In genomic region chr1:205809469-205809868, GRCh38 we compare ENCODE assay signal across 23 cellular contexts. TPM values are rescaled to one million over a fixed set of nuclear protein-coding genes. Genes with fewer than 3 reads are reported as not detected.
DNase-seq lines count a peak whose midpoint lies in the region; ATAC-seq and TF ChIP-seq lines count a peak whose summit lies in the region.
"Had no signal": no experiment of that assay in that cellular context is flagged by ENCODE, and none has a peak within 500 bp of the region (broad histone marks: within the 10 kb centered on the region; RNA-seq: fewer than 3 reads in every experiment).

No MANE protein-coding gene starts in this region.

- POLR2A ChIA-PET in CD4-positive, alpha-beta memory T cell (lab: Charles Lee; ENCODE audit: partially characterized antibody) = interaction anchor here (2.1 to 4.0 kb wide), 2 partner anchors 34 to 60 kb away, joined by 6 to 23 read pairs; partner anchors contain the start of genes NUCKS1 and RAB29

- H3K27ac ChIP-seq in BLaER1 (no peak overlapping the region), body of pancreas (peak overlapping the region in 3 of 4 donors; percentile 89 to 93 (median 92))
- H3K27ac ChIP-seq in CD4-positive, alpha-beta memory T cell (ENCODE audit: low read depth, low read length) = no peak overlapping the region
- H3K27ac ChIP-seq: parathyroid adenoma had no signal

- TF ChIP-seq CTCF in body of pancreas (IDR thresholded peaks at IDR 0.05) (no peak), nephron progenitor cell (IDR thresholded peaks at IDR 0.05) (no peak)

- intact Hi-C loops in CD4-positive, alpha-beta memory T cell (cut with micrococcal nuclease) = no loop called here
- intact Hi-C loops in body of pancreas (cut with DNase I) = loop anchor here (5.0 kb wide), 1 partner anchor 33 kb away; no protein-coding TSS in a partner anchor

- no peak for DNase-seq in CD4-positive, alpha-beta memory T cell
- no peak for DNase-seq in body of pancreas
- DNase-seq in nephron progenitor cell = no peak
- DNase-seq: activated CD4-positive, alpha-beta T cell treated with anti-CD3 and anti-CD28 coated beads, Interleukin-2, amount 50 U/mL, for 1 hour; activated T-cell treated with anti-CD3 and anti-CD28 coated beads for 4 hours; DMS153; effector CD4-positive, alpha-beta T cell; hippocampal formation; kidney glomerular epithelial cell; MV-4-11; NCI-H1930; NCI-H510A; thyroid gland had no signal

- TF ChIP-seq POLR2A in body of pancreas (IDR thresholded peaks at IDR 0.05) = no peak

- no peak overlapping the region for H3K9ac ChIP-seq in BLaER1
- H3K9ac ChIP-seq: parathyroid adenoma had no signal

- H3K36me3 ChIP-seq in BLaER1 (peaks cover 64% of the 10 kb centered on the region), body of pancreas (replicated peaks in 1 of 2; ENCODE audit: insufficient read depth in 1 of 2, low read depth in 2 of 2) (no peaks in the 10 kb centered on the region)
- no peaks in the 10 kb centered on the region for H3K36me3 ChIP-seq in CD4-positive, alpha-beta memory T cell (ENCODE audit: insufficient read depth, low read length)

- ATAC-seq in body of pancreas = no peak
- ATAC-seq in GM19023 (IDR thresholded peaks at IDR 0.05; ENCODE audit: unreplicated experiment) = no peak
- ATAC-seq in HG02973 (IDR thresholded peaks at IDR 0.05; ENCODE audit: unreplicated experiment) = no peak
- ATAC-seq in HG03565 (IDR thresholded peaks at IDR 0.05; ENCODE audit: unreplicated experiment) = no peak

- peak overlapping the region; percentile 91 for H3K4me2 ChIP-seq in BLaER1
- H3K4me2 ChIP-seq: smooth muscle cell had no signal

- H3K4me3 Mint-ChIP-seq in CD4-positive, alpha-beta memory T cell = peak overlapping the region in 5 of 8 donors; percentile 54 to 75 (median 63)
- H3K4me3 Mint-ChIP-seq in nephron progenitor cell = peak overlapping the region; percentile 39
- H3K4me3 Mint-ChIP-seq: mesothelial cell of epicardium had no signal

- no peaks in the 10 kb centered on the region for H3K9me3 Mint-ChIP-seq in CD4-positive, alpha-beta memory T cell
- H3K9me3 Mint-ChIP-seq in nephron progenitor cell = no peaks in the 10 kb centered on the region
- H3K9me3 Mint-ChIP-seq: mesothelial cell of epicardium had no signal

- peaks cover 14 to 35% of the 10 kb centered on the region in 2 donors for H3K36me3 Mint-ChIP-seq in CD4-positive, alpha-beta memory T cell
- H3K36me3 Mint-ChIP-seq in nephron progenitor cell (ENCODE audit: low read depth) = peaks cover 36% of the 10 kb centered on the region

- peak overlapping the region; percentile 42; the same call in 1 of the 2 replicates for H3K4me3 ChIP-seq in BLaER1
- no peak overlapping the region for H3K4me3 ChIP-seq in CD4-positive, alpha-beta memory T cell (ENCODE audit: low read length in 2 of 2)
- H3K4me3 ChIP-seq in body of pancreas = no peak overlapping the region
- H3K4me3 ChIP-seq: smooth muscle cell had no signal

- H3K4me1 Mint-ChIP-seq in CD4-positive, alpha-beta memory T cell = peaks cover 62 to 90% (median 80%) of the 10 kb centered on the region in 4 donors
- H3K4me1 Mint-ChIP-seq in nephron progenitor cell = peaks cover 72% of the 10 kb centered on the region

- CTCF ChIA-PET in CD4-positive, alpha-beta memory T cell (lab: Charles Lee; ENCODE audit: partially characterized antibody) = interaction anchor here (1.8 to 3.1 kb wide), 2 partner anchors 15 to 168 kb away, joined by 4 to 9 read pairs; no protein-coding TSS in a partner anchor

- H3K27me3 ChIP-seq in BLaER1 (no peaks in the 10 kb centered on the region), body of pancreas (no peaks in the 10 kb centered on the region)
- no peaks in the 10 kb centered on the region for H3K27me3 ChIP-seq in CD4-positive, alpha-beta memory T cell (ENCODE audit: insufficient read depth, low read length)
- H3K27me3 ChIP-seq: thyroid gland had no signal

- peak overlapping the region in 4 of 7 donors; percentile 36 to 74 (median 56) for H3K27ac Mint-ChIP-seq in CD4-positive, alpha-beta memory T cell
- no peak overlapping the region for H3K27ac Mint-ChIP-seq in nephron progenitor cell
- H3K27ac Mint-ChIP-seq: mesothelial cell of epicardium had no signal

- whole genome bisulfite sequencing in body of pancreas, 2 donors = 24 to 29% methylated on average over 3 of the region's 3 CpGs

- H3K27me3 Mint-ChIP-seq in CD4-positive, alpha-beta memory T cell = no peaks in the 10 kb centered on the region
- H3K27me3 Mint-ChIP-seq in nephron progenitor cell (ENCODE audit: low read depth, poor library complexity) = no peaks in the 10 kb centered on the region

- H3K4me1 ChIP-seq in BLaER1 = peaks cover 85% of the 10 kb centered on the region
- H3K4me1 ChIP-seq in CD4-positive, alpha-beta memory T cell (ENCODE audit: insufficient read depth, low read length) = peaks cover 84% of the 10 kb centered on the region
- H3K4me1 ChIP-seq in body of pancreas = peaks cover 87% of the 10 kb centered on the region

- H3K9me3 ChIP-seq in BLaER1 (no peaks in the 10 kb centered on the region), body of pancreas (no peaks in the 10 kb centered on the region)
- H3K9me3 ChIP-seq in CD4-positive, alpha-beta memory T cell (ENCODE audit: control insufficient read depth in 1 of 2, low read length in 2 of 2) = no peaks in the 10 kb centered on the region
- H3K9me3 ChIP-seq: thyroid gland had no signal

- H4K20me1 ChIP-seq in BLaER1 = peaks cover 77% of the 10 kb centered on the region

RNA-seq across cellular contexts. Expression of gene SLC41A1, which starts 3.5 kb away (rescaled TPM):
- total RNA-seq in CD4-positive, alpha-beta memory T cell = 10 to 100 TPM; 26.1 to 26.3 TPM
- 10 to 100 TPM in 1 of 2 donors, 1 to 10 TPM in 1; 9.1 to 14.3 TPM for polyA plus RNA-seq in CD4-positive, alpha-beta memory T cell
- total RNA-seq in body of pancreas = 10 to 100 TPM; 36.9 to 41.8 TPM

RNA-seq across cellular contexts. Expression of gene RAB29, which starts 34.2 kb away (rescaled TPM):
- 10 to 100 TPM; 59.7 to 62.0 TPM for total RNA-seq in CD4-positive, alpha-beta memory T cell
- 100 to 1,000 TPM in 1 of 2 donors, 10 to 100 TPM in 1; 96.6 to 102 TPM for polyA plus RNA-seq in CD4-positive, alpha-beta memory T cell
- total RNA-seq in body of pancreas = 10 to 100 TPM in 1 of 2 donors, 1 to 10 TPM in 1; 7.6 to 11.2 TPM

RNA-seq across cellular contexts. Expression of gene PM20D1, which starts 40.5 kb away (rescaled TPM):
- total RNA-seq in CD4-positive, alpha-beta memory T cell = 1 to 10 TPM; 1.8 to 1.9 TPM
- 1 to 10 TPM; 1.4 to 1.9 TPM for polyA plus RNA-seq in CD4-positive, alpha-beta memory T cell
- total RNA-seq in body of pancreas = 100 to 1,000 TPM in 1 of 2 donors, 10 to 100 TPM in 1; 13.0 to 103 TPM
- total RNA-seq: H4, mesothelial cell of epicardium, OCI-LY7, smooth muscle cell had no signal
- polyA plus RNA-seq: BJ, smooth muscle cell had no signal

RNA-seq across cellular contexts. Expression of gene NUCKS1, which starts 59.5 kb away (rescaled TPM):
- 100 to 1,000 TPM; 111 to 117 TPM for total RNA-seq in CD4-positive, alpha-beta memory T cell
- 10 to 100 TPM in 1 of 2 donors, 1 to 10 TPM in 1; 9.0 to 13.3 TPM for polyA plus RNA-seq in CD4-positive, alpha-beta memory T cell
- total RNA-seq in body of pancreas = 10 to 100 TPM; 37.6 to 39.2 TPM

Comparison
In these comparisons a context has a peak if more than half of its experiments do, and no peak if none do; other contexts are left out.
1. H3K27ac ChIP-seq: peak in body of pancreas (3 of 4); none in BLaER1 (single experiment) and CD4-positive, alpha-beta memory T cell (single experiment).
2. RNA of gene RAB29, which starts 34.2 kb away (total RNA-seq): 59.7 to 62.0 TPM in CD4-positive, alpha-beta memory T cell; 7.6 to 11.2 TPM in body of pancreas; every median in the first group is over 4 times any median in the second.
3. RNA of gene PM20D1, which starts 40.5 kb away (total RNA-seq): 13.0 to 103 TPM in body of pancreas; 1.8 to 1.9 TPM in CD4-positive, alpha-beta memory T cell; every median in the first group is over 4 times any median in the second.